In the genomic region with DNA sequence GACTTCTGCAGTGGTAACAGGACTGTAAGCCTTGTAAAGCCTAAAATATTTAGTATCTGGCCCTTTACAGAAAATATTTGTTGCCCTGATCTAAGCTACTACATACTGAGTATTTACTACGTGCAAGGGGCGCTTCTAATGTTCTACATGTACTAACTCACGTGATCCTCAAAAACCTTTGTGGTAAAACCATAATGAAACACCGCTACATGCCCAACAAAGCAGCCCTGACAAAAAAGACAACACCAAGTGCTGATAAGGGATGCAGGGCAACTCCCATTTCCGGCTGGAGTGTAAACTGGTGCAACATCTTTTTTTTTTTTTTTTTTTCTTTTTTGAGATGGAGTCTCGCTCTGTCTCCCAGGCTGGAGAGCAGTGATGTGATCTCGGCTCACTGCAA, we compare ENCODE assay signal across 34 cellular contexts.
"Had no signal": no experiment of that assay in that cellular context is flagged by ENCODE, and none has a peak within 500 bp of the region (broad histone marks: within the 10 kb centered on the region; RNA-seq: fewer than 3 reads in every experiment).

No MANE protein-coding gene starts in this region.

- H3K4me3 ChIP-seq: coronary artery, dorsolateral prefrontal cortex had no signal

- H3K9me3 Mint-ChIP-seq: activated B cell treated with CpG ODN at 0.5 μM for 24 hours; activated CD8-positive, alpha-beta T cell treated with anti-CD3 and anti-CD28 coated beads for 36 hours; activated T-cell treated with anti-CD3 and anti-CD28 coated beads, Interleukin-2, amount 50 U/mL, for 4 hours; activated T-helper 17 cell treated with anti-CD3 and anti-CD28 coated beads, Interleukin-2, amount 50 U/mL, for 72 hours; central memory CD8-positive, alpha-beta T cell; dendritic cell treated with granulocyte-macrophage colony-stimulating factor and Interleukin-4, amounts not matched to agents 40 ng/mL and 50 ng/mL, for 4 days; endodermal cell; T-helper 2 cell treated with Interferon-gamma antibody and Interleukin-4, amounts not matched to agents 5 μg/mL and 100 μg/mL, for 36 hours had no signal

- DNase-seq: activated B cell treated with CpG ODN at 0.5 μM for 24 hours; activated CD4-positive, alpha-beta T cell treated with anti-CD3 and anti-CD28 coated beads for 48 hours; activated CD4-positive, alpha-beta T cell treated with anti-CD3 and anti-CD28 coated beads, Interleukin-2, amount 50 U/mL, for 1 hour; activated CD4-positive, alpha-beta T cell treated with anti-CD3 and anti-CD28 coated beads, Interleukin-2, amount 50 U/mL, for 48 hours; activated CD8-positive, alpha-beta memory T cell treated with anti-CD3 and anti-CD28 coated beads for 24 hours; activated CD8-positive, alpha-beta T cell treated with anti-CD3 and anti-CD28 coated beads for 36 hours; activated effector memory CD4-positive, alpha-beta T cell treated with Interleukin-2 at 50 U/mL for 16 hours; activated gamma-delta T cell treated with Interleukin-2 at 50 U/mL for 16 hours; activated naive CD4-positive, alpha-beta T cell treated with anti-CD3 and anti-CD28 coated beads, Interleukin-2, amount 50 U/mL, for 16 hours; activated naive CD4-positive, alpha-beta T cell treated with Interleukin-2 at 50 U/mL for 16 hours; activated T-cell treated with anti-CD3 and anti-CD28 coated beads, Interleukin-2, amount 50 U/mL, for 4 hours; amniotic stem cell; anterior cingulate cortex; brain microvascular endothelial cell; dorsolateral prefrontal cortex; effector memory CD4-positive, alpha-beta T cell; endodermal cell; foreskin fibroblast; head of caudate nucleus; T-helper 1 cell; T-helper 17 cell; T1000; WERI-Rb-1 had no signal

- H3K27me3 ChIP-seq: brain microvascular endothelial cell, dorsolateral prefrontal cortex had no signal

- FAIRE-seq: astrocyte, bronchial epithelial cell, frontal cortex had no signal

- H3K4me1 Mint-ChIP-seq: activated T-helper 17 cell treated with anti-CD3 and anti-CD28 coated beads, Interleukin-2, amount 50 U/mL, for 72 hours; central memory CD8-positive, alpha-beta T cell; endodermal cell had no signal

- ATAC-seq: activated CD4-positive, CD25-positive, alpha-beta regulatory T cell treated with anti-CD3 and anti-CD28 coated beads, Interleukin-2, amount 50 U/mL, for 24 hours; activated CD8-positive, alpha-beta T cell treated with anti-CD3 and anti-CD28 coated beads for 36 hours; activated T-cell treated with anti-CD3 and anti-CD28 coated beads, Interleukin-2, amount 50 U/mL, for 4 hours; activated T-helper 17 cell treated with anti-CD3 and anti-CD28 coated beads, Interleukin-2, amount 50 U/mL, for 72 hours; esophagus mucosa; T-helper 17 cell had no signal

- H3K4me3 Mint-ChIP-seq: activated B cell treated with CpG ODN at 0.5 μM for 24 hours; activated CD8-positive, alpha-beta T cell treated with anti-CD3 and anti-CD28 coated beads for 36 hours; activated naive CD8-positive, alpha-beta T cell; activated T-cell treated with anti-CD3 and anti-CD28 coated beads, Interleukin-2, amount 50 U/mL, for 4 hours; activated T-helper 17 cell treated with anti-CD3 and anti-CD28 coated beads, Interleukin-2, amount 50 U/mL, for 72 hours; central memory CD8-positive, alpha-beta T cell; dendritic cell treated with granulocyte-macrophage colony-stimulating factor and Interleukin-4, amounts not matched to agents 40 ng/mL and 50 ng/mL, for 4 days; endodermal cell; T-helper 17 cell; T-helper 2 cell treated with Interferon-gamma antibody and Interleukin-4, amounts not matched to agents 5 μg/mL and 100 μg/mL, for 36 hours had no signal

- H3K36me3 ChIP-seq: brain microvascular endothelial cell, WERI-Rb-1 had no signal

- H3K36me3 Mint-ChIP-seq: activated naive CD8-positive, alpha-beta T cell had no signal

- H3K27ac Mint-ChIP-seq: activated B cell treated with CpG ODN at 0.5 μM for 24 hours; activated CD8-positive, alpha-beta T cell treated with anti-CD3 and anti-CD28 coated beads for 36 hours; activated naive CD8-positive, alpha-beta T cell; activated T-helper 17 cell treated with anti-CD3 and anti-CD28 coated beads, Interleukin-2, amount 50 U/mL, for 72 hours; endodermal cell; T-helper 17 cell; T-helper 2 cell treated with Interferon-gamma antibody and Interleukin-4, amounts not matched to agents 5 μg/mL and 100 μg/mL, for 36 hours had no signal

- H3K27ac ChIP-seq: brain microvascular endothelial cell, coronary artery, dorsolateral prefrontal cortex, WERI-Rb-1 had no signal
